ENCODE assay signal across 8 cellular contexts in genomic region chr3:122383915-122384697, GRCh38. TPM values are rescaled to one million over a fixed set of nuclear protein-coding genes. Genes with fewer than 3 reads are reported as not detected.
DNase-seq lines count a peak whose midpoint lies in the region; ATAC-seq and TF ChIP-seq lines count a peak whose summit lies in the region.

Gene FAM162A (plus strand): TSS chr3:122384182. CDS start chr3:122384266, 84 bp downstream.

- H3K27ac ChIP-seq in BLaER1 (peak within 1 kb of the TSS; percentile 81), colonic mucosa (peak within 1 kb of the TSS; percentile 72)

- H3K9me3 ChIP-seq in BLaER1 (no peaks in the 10 kb centered on the region), colonic mucosa (no peaks in the 10 kb centered on the region)

- H3K4me3 ChIP-seq in BLaER1 (peak within 1 kb of the TSS; percentile 84), colonic mucosa (peak within 1 kb of the TSS; percentile 61)

- peaks cover 11% of the 10 kb centered on the region; the same call in 1 of the 2 replicates for H4K20me1 ChIP-seq in BLaER1

- peaks cover 14% of the 10 kb centered on the region; the same call in 1 of the 2 replicates for H3K36me3 ChIP-seq in BLaER1
- no peaks in the 10 kb centered on the region for H3K36me3 ChIP-seq in colonic mucosa

- H3K4me1 ChIP-seq in BLaER1 (peaks cover 77% of the 10 kb centered on the region), colonic mucosa (peaks cover 8% of the 10 kb centered on the region)

- H3K9ac ChIP-seq in BLaER1: peak within 1 kb of the TSS; percentile 79
- H3K9ac ChIP-seq in colonic mucosa (ENCODE audit: low read depth in 2 of 2, low read length in 2 of 2): peak within 1 kb of the TSS; percentile 60 to 95

- DNase-seq in GM19240 (ENCODE audit: insufficient read length, low spot score) (peak; percentile 66), NCI-H524 treated with DMSO at 0.1 percent for 48 hours (lab: John Stamatoyannopoulos, UW) (peak; percentile 92), colonic mucosa (peak; percentile 98), left kidney (ENCODE audit: low read depth, low spot score) (peak; percentile 98)
- peak; percentile 96 for DNase-seq in activated CD4-positive, alpha-beta T cell treated with anti-CD3 and anti-CD28 coated beads for 48 hours
- DNase-seq in stimulated activated CD4-positive, alpha-beta T cell treated with anti-CD3 and anti-CD28 coated beads, Interleukin-2, amount 100 ng/mL, for 4 hours (ENCODE audit: low read depth): peak; percentile 88

- peak; percentile 91 for ATAC-seq in HG03460 (IDR thresholded peaks at IDR 0.05; ENCODE audit: unreplicated experiment)

- peak within 1 kb of the TSS; percentile 93 for H3K4me2 ChIP-seq in BLaER1

- no peaks in the 10 kb centered on the region for H3K27me3 ChIP-seq in BLaER1
- H3K27me3 ChIP-seq in colonic mucosa: no peaks in the 10 kb centered on the region

- TF ChIP-seq CTCF in colonic mucosa (IDR thresholded peaks at IDR 0.05): no peak

- intact Hi-C loops in colonic mucosa (cut with DNase I): no loop called here

RNA-seq across cellular contexts. Expression of gene FAM162A, which starts in this region (rescaled TPM):
- 100 to 1,000 TPM; 167 to 310 TPM for total RNA-seq in colonic mucosa

Comparison
In these comparisons a context has a peak if more than half of its experiments do, and no peak if none do; other contexts are left out.
1. Peak in every context shown above with its lines: DNase-seq, ATAC-seq, H3K4me3 ChIP-seq and H3K27ac ChIP-seq.